ENCODE assay signal across 8 cellular contexts in the genomic region with DNA sequence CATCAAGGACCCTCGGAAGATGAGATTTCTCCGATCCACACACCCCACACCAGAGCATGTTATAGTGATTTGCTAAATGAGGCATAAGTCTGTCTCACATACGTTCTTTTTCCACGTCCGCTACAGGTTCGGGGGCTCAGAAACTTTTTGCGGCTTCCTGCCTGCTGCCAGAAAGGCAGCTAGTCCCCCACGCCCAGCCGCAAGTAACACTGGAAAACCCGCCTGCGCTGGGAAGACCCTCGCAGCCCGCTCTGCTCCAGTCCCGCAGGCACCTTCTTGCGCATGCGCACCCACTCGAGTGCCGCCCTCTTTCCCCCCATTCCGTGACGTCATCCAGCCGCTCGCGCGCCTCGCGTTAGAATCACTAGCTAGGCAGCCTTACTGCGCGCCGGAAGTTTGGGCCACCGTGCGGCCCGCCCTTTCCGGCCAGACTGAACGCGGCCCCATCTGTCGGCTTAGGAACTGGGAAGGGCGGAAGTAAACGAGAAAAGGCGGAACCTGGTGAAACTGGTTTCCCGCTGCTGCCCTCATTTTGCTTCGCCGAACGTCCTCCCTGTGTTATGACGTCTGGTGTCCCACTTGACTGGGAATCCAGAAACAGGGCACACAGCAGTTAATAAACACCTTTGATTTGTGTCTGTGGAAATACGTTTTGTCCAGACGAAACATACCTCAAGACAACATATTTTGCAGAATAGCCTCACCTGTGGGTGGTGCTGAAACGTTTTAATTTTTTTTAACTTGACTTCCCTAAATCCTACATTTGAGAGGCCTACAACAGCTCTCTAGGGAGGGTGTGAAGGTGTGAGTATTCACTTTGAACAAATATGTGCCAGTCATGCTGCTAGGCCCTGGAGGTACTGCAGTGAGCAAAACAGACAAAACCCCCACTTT. TPM values are rescaled to one million over a fixed set of nuclear protein-coding genes. Genes with fewer than 3 reads are reported as not detected.
DNase-seq lines count a peak whose midpoint lies in the region; ATAC-seq and TF ChIP-seq lines count a peak whose summit lies in the region.

A gene (minus strand): TSS at position 284 of the 894 bp plus-strand sequence. CDS start 925 bp downstream, outside the sequence.

- peaks cover 6 to 7% of the 10 kb centered on the region in 2 donors for H3K9me3 Mint-ChIP-seq in activated naive CD4-positive, alpha-beta T cell treated with anti-CD3 and anti-CD28 coated beads, Interleukin-2, amount 50 U/mL, for 72 hours

- peak within 1 kb of the TSS; percentile 84 to 91 for H3K27ac ChIP-seq in SK-N-SH (ENCODE audit: low read depth in 2 of 2, low read length in 1 of 2)
- peak within 1 kb of the TSS; percentile 75 for H3K27ac ChIP-seq in suprapubic skin

- H3K4me3 ChIP-seq in SK-N-SH (ENCODE audit: low read depth in 2 of 2, low read length in 1 of 2), result peak within 1 kb of the TSS; percentile 75 to 81
- H3K4me3 ChIP-seq in suprapubic skin, result peak within 1 kb of the TSS; percentile 78

- 5% methylated on average over 47 of the region's 47 CpGs for WGBS in SK-N-SH (ENCODE audit: low lambda C conversion rate)
- WGBS in suprapubic skin, result 6% methylated on average over 22 of the region's 47 CpGs

- no peaks in the 10 kb centered on the region for H3K27me3 ChIP-seq in SK-N-SH (ENCODE audit: insufficient read depth)
- H3K27me3 ChIP-seq in suprapubic skin, result peaks cover 3% of the 10 kb centered on the region

- peak within 1 kb of the TSS; percentile 89 for H2AFZ ChIP-seq in SK-N-SH (ENCODE audit: low read depth)

- POLR2A ChIA-PET in GM10248 (lab: Yijun Ruan, JAX), result interaction anchor here (0.5 to 0.8 kb wide), 2 partner anchors 10 to 13 kb away, joined by 5 to 7 read pairs; no protein-coding TSS in a partner anchor
- POLR2A ChIA-PET in SK-N-SH (lab: Yijun Ruan, JAX), result interaction anchor here (0.7 to 2.1 kb wide), 8 partner anchors 16 to 1100 kb away, joined by 3 to 6 read pairs (median 4); a partner anchor contains a TSS

- TF ChIP-seq POLR2A in suprapubic skin (IDR thresholded peaks at IDR 0.05), result peak in 1 of 2 donors; percentile 23

- no peaks in the 10 kb centered on the region for H4K20me1 ChIP-seq in SK-N-SH (ENCODE audit: insufficient read depth)

- TF ChIP-seq CTCF in GM10248 (IDR thresholded peaks at IDR 0.05; ENCODE audit: control extremely low read depth, extremely low read depth, low read depth, missing control alignments) (peak; percentile 9), SK-N-SH (IDR thresholded peaks at IDR 0.05) (no peak), suprapubic skin (IDR thresholded peaks at IDR 0.05) (no peak)

- peaks cover 24% of the 10 kb centered on the region for H3K79me2 ChIP-seq in SK-N-SH (ENCODE audit: insufficient read depth)

- peak within 1 kb of the TSS; percentile 93 to 97 for H3K27ac Mint-ChIP-seq in activated naive CD4-positive, alpha-beta T cell treated with anti-CD3 and anti-CD28 coated beads, Interleukin-2, amount 50 U/mL, for 72 hours

- H3K4me2 ChIP-seq in SK-N-SH, result peak within 1 kb of the TSS; percentile 93

- H3K9ac ChIP-seq in SK-N-SH, result peak within 1 kb of the TSS; percentile 97

- peaks cover 17 to 27% of the 10 kb centered on the region in 2 donors for H3K36me3 Mint-ChIP-seq in activated naive CD4-positive, alpha-beta T cell treated with anti-CD3 and anti-CD28 coated beads, Interleukin-2, amount 50 U/mL, for 72 hours

- no peaks in the 10 kb centered on the region for H3F3A ChIP-seq in SK-N-SH (replicated peaks; ENCODE audit: insufficient read depth)

- CTCF ChIA-PET in GM10248 (lab: Yijun Ruan, JAX) (interaction anchor here (0.7 to 2.4 kb wide), 7 partner anchors 13 to 43 kb away, joined by 3 to 10 read pairs (median 4); a partner anchor contains a TSS), SK-N-SH (lab: Yijun Ruan, JAX) (interaction anchor here (0.8 to 1.6 kb wide), 4 partner anchors 12 to 39 kb away, joined by 3 to 10 read pairs (median 4); no protein-coding TSS in a partner anchor)

- DNase-seq in GM10248 (ENCODE audit: extremely low spot score) (peak; percentile 98), NCI-H1092 (lab: John Stamatoyannopoulos, UW) (peak; percentile 100), SK-N-SH (peak; percentile 97), glomerular endothelial cell (ENCODE audit: extremely low read depth, low read depth, low spot score) (peak; percentile 82), nucleus accumbens (lab: John Stamatoyannopoulos, UW) (peak; percentile 82 to 99 (median 96)), suprapubic skin (ENCODE audit: low spot score in 2 of 2) (peak; percentile 99)
- DNase-seq in activated naive CD4-positive, alpha-beta T cell treated with anti-CD3 and anti-CD28 coated beads, Interleukin-2, amount 50 U/mL, for 72 hours (ENCODE audit: low spot score in 2 of 2), result peak; percentile 99

- TF ChIP-seq RAD21 in SK-N-SH (IDR thresholded peaks at IDR 0.05; ENCODE audit: low read length), result no peak; the same call in 1 of the 2 replicates

- peaks cover 7 to 18% of the 10 kb centered on the region in 2 experiments; a peak in 3 of 4 replicates for H3K4me1 ChIP-seq in SK-N-SH (ENCODE audit: control insufficient read depth in 1 of 2, insufficient read depth in 2 of 2, low read depth in 1 of 2, low read length in 1 of 2)
- peaks cover 57% of the 10 kb centered on the region for H3K4me1 ChIP-seq in suprapubic skin

- H3K36me3 ChIP-seq in SK-N-SH (replicated peaks in 1 of 2; ENCODE audit: control insufficient read depth in 1 of 2, insufficient read depth in 2 of 2, low read length in 1 of 2) (peaks cover 15 to 19% of the 10 kb centered on the region in 2 experiments), suprapubic skin (peaks cover 6% of the 10 kb centered on the region)

- H3K9me2 ChIP-seq in SK-N-SH, result no peaks in the 10 kb centered on the region

- H3K9me3 ChIP-seq in SK-N-SH, result no peaks in the 10 kb centered on the region
- H3K9me3 ChIP-seq in suprapubic skin, result no peaks in the 10 kb centered on the region

- no peak for TF ChIP-seq EP300 in SK-N-SH (IDR thresholded peaks at IDR 0.05; ENCODE audit: borderline replicate concordance in 1 of 2, low read depth in 1 of 2, low read length in 1 of 2)
- TF ChIP-seq EP300 in suprapubic skin (IDR thresholded peaks at IDR 0.05), result no peak

- ATAC-seq in HG02610 (IDR thresholded peaks at IDR 0.05; ENCODE audit: unreplicated experiment), result peak; percentile 99
- ATAC-seq in activated naive CD4-positive, alpha-beta T cell treated with anti-CD3 and anti-CD28 coated beads, Interleukin-2, amount 50 U/mL, for 72 hours, result peak; percentile 99 to 100

TF ChIP-seq in SK-N-SH, 30 proteins besides CTCF, POLR2A, EP300 and RAD21 (continues in another document):
- TF ChIP-seq, protein P1, sequence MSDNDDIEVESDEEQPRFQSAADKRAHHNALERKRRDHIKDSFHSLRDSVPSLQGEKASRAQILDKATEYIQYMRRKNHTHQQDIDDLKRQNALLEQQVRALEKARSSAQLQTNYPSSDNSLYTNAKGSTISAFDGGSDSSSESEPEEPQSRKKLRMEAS (IDR thresholded peaks at IDR 0.05; ENCODE audit: low read depth), result peak; percentile 95
- TF ChIP-seq TAF1 (IDR thresholded peaks at IDR 0.05; ENCODE audit: borderline replicate concordance, low read depth, low read length), result peak; percentile 76
- TF ChIP-seq NRF1 (IDR thresholded peaks at IDR 0.05; ENCODE audit: low read depth, low read length), result peak; percentile 94
- peak; percentile 99 for TF ChIP-seq CHD2 (IDR thresholded peaks at IDR 0.05; ENCODE audit: low read length, partially characterized antibody)
- TF ChIP-seq JUND (IDR thresholded peaks at IDR 0.05), result no peak
- no peak for TF ChIP-seq FOXM1 (IDR thresholded peaks at IDR 0.05; ENCODE audit: low read depth)
- no peak for TF ChIP-seq FOXJ3 (CRISPR knock-in tag; IDR thresholded peaks at IDR 0.05)
- TF ChIP-seq GATA2 (CRISPR knock-in tag; IDR thresholded peaks at IDR 0.05), result no peak
- peak; percentile 93 for TF ChIP-seq ELF1 (IDR thresholded peaks at IDR 0.05)
- peak; percentile 3; the same call in 1 of the 2 replicates for TF ChIP-seq FOSL2 (IDR thresholded peaks at IDR 0.05; ENCODE audit: borderline replicate concordance, low read depth)
- TF ChIP-seq RFX5 (IDR thresholded peaks at IDR 0.05; ENCODE audit: low read length), result no peak
- TF ChIP-seq, protein P2, sequence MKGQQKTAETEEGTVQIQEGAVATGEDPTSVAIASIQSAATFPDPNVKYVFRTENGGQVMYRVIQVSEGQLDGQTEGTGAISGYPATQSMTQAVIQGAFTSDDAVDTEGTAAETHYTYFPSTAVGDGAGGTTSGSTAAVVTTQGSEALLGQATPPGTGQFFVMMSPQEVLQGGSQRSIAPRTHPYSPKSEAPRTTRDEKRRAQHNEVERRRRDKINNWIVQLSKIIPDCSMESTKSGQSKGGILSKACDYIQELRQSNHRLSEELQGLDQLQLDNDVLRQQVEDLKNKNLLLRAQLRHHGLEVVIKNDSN (IDR thresholded peaks at IDR 0.05; ENCODE audit: borderline replicate concordance, low read depth), result no peak
- TF ChIP-seq, protein P3, sequence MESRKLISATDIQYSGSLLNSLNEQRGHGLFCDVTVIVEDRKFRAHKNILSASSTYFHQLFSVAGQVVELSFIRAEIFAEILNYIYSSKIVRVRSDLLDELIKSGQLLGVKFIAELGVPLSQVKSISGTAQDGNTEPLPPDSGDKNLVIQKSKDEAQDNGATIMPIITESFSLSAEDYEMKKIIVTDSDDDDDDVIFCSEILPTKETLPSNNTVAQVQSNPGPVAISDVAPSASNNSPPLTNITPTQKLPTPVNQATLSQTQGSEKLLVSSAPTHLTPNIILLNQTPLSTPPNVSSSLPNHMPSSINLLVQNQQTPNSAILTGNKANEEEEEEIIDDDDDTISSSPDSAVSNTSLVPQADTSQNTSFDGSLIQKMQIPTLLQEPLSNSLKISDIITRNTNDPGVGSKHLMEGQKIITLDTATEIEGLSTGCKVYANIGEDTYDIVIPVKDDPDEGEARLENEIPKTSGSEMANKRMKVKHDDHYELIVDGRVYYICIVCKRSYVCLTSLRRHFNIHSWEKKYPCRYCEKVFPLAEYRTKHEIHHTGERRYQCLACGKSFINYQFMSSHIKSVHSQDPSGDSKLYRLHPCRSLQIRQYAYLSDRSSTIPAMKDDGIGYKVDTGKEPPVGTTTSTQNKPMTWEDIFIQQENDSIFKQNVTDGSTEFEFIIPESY (IDR thresholded peaks at IDR 0.05; ENCODE audit: borderline replicate concordance, low read depth), result peak; percentile 98
- no peak for TF ChIP-seq RXRA (IDR thresholded peaks at IDR 0.05; ENCODE audit: borderline replicate concordance, low read depth)
- TF ChIP-seq TCF12 (IDR thresholded peaks at IDR 0.05), result peak; percentile 35; the same call in 1 of the 2 replicates
- peak; percentile 52 for TF ChIP-seq MXI1 (IDR thresholded peaks at IDR 0.05; ENCODE audit: low read depth, low read length)
- peak; percentile 98 for TF ChIP-seq POLR2AphosphoS5 (IDR thresholded peaks at IDR 0.05; ENCODE audit: low read depth, low read length)

RNA-seq across cellular contexts. Expression of the gene that starts here (rescaled TPM):
- polyA plus RNA-seq in SK-N-SH (2012; rRNA removed), result 1.5 and 2.1 TPM in 2 replicates
- 1.7 and 1.9 TPM in 2 replicates for polyA plus RNA-seq in SK-N-SH (2012; cell fraction: cytosol; rRNA removed)
- 1.4 and 2.2 TPM in 2 replicates for polyA plus RNA-seq in SK-N-SH (2012; cell fraction: nucleus; rRNA removed)
- 1 to 10 TPM; 3.5 to 4.9 TPM for total RNA-seq in activated naive CD4-positive, alpha-beta T cell treated with anti-CD3 and anti-CD28 coated beads, Interleukin-2, amount 50 U/mL, for 72 hours
- 1.1 and 1.5 TPM in 2 replicates for total RNA-seq in glomerular endothelial cell
- 10 to 100 TPM; 10.1 to 18.1 (median 15.1) TPM for total RNA-seq in suprapubic skin

Comparison
In these comparisons a context has a peak if more than half of its experiments do, and no peak if none do; other contexts are left out.
1. Peak in every context shown above with its lines: DNase-seq, ATAC-seq, H3K4me3 ChIP-seq and H3K27ac ChIP-seq.